Comparison of ENCODE assay signal across 15 cellular contexts in genomic region chr12:94053676-94054075, GRCh38.
"Had no signal": no experiment of that assay in that cellular context is flagged by ENCODE, and none has a peak within 500 bp of the region (broad histone marks: within the 10 kb centered on the region; RNA-seq: fewer than 3 reads in every experiment).

No MANE protein-coding gene starts in this region.

- DNase-seq: central memory CD4-positive, alpha-beta T cell; erythroblast; foreskin melanocyte; head of caudate nucleus; hippocampal formation; left lung; lower lobe of right lung; naive thymus-derived CD8-positive, alpha-beta T cell; posterior cingulate gyrus; stimulated activated CD4-positive, alpha-beta T cell treated with anti-CD3 and anti-CD28 coated beads, Interleukin-12 subunit alpha, Interleukin-12 subunit beta, amount 100 ng/mL, for 4 hours; stimulated activated naive CD4-positive, alpha-beta T cell treated with Interleukin-2 at 50 U/mL for 16 hours had no signal

- H3K4me3 ChIP-seq: left lung, lower lobe of right lung, skin epidermis had no signal

- H3K27ac ChIP-seq: left lung, lower lobe of right lung, neutrophil, skin epidermis had no signal

- H3K4me1 ChIP-seq: left lung, lower lobe of right lung had no signal

- H3K9me3 ChIP-seq: left lung, lower lobe of right lung, neutrophil had no signal

- H3K36me3 ChIP-seq: left lung, lower lobe of right lung, neutrophil had no signal

- FAIRE-seq: urothelium cell line had no signal

- H3K27me3 ChIP-seq: left lung, neutrophil had no signal

- ATAC-seq: naive thymus-derived CD8-positive, alpha-beta T cell; sciatic nerve had no signal
